8 cellular contexts compared by ENCODE assay signal in the genomic region with DNA sequence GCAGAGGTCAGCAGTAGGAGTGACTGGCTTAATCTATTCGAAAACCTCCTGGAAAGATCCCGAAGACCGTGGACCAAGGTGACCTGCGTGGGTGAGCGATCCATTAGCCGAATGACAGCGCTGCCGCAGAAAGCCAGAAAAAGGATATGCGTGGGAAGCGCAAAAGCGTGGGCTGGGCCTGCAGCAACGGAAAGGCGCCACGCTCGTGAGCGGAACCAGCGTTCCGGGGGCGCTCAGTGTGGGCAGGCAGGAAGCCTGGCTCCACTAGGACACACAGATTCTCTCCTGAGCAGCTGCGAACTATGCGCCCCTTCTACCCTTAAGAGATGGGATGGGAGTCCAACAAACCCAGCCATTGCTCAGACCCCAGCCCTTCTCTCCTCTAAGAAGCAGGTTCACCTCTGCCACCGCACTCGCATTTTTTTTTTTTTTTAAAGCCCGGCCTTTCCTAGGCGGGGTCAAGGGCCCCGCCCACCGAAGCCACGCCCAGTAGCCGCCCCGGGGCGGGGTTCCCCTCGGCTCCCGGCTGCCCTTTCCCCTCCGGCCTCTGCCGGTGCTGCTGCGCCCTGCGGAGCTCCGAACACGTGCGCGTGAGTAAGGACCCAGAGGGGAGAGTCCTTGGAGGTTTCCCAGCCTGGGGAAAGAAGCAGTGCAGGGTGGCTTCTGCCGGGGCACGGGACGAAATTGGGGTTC. TPM values are rescaled to one million over a fixed set of nuclear protein-coding genes. Genes with fewer than 3 reads are reported as not detected.
DNase-seq lines count a peak whose midpoint lies in the region; ATAC-seq and TF ChIP-seq lines count a peak whose summit lies in the region.

No MANE protein-coding gene starts in this region.

- peak overlapping the region; percentile 76 for H3K14ac ChIP-seq in trophoblast cell (ENCODE audit: low read length)

- TF ChIP-seq POLR2A in tibial nerve (IDR thresholded peaks at IDR 0.05), result peak in 1 of 2 donors; percentile 40

- peak; percentile 97 for ATAC-seq in Right ventricle myocardium superior (ENCODE audit: poor library complexity)

- H3K27me3 Mint-ChIP-seq in activated naive CD8-positive, alpha-beta T cell, result no peaks in the 10 kb centered on the region

- H3K4me1 ChIP-seq in SK-N-SH (ENCODE audit: control insufficient read depth in 1 of 2, insufficient read depth in 2 of 2, low read depth in 1 of 2, low read length in 1 of 2), result peaks cover 20 to 26% of the 10 kb centered on the region in 2 experiments; a peak in 2 of 4 replicates
- peaks cover 14 to 26% of the 10 kb centered on the region in 2 experiments for H3K4me1 ChIP-seq in trophoblast cell (ENCODE audit: control insufficient read depth in 1 of 2, insufficient read depth in 2 of 2, low read length in 2 of 2)
- H3K4me1 ChIP-seq in tibial nerve, result peaks cover 0 to 44% (median 17%) of the 10 kb centered on the region in 4 donors

- peak overlapping the region; percentile 89 for H2BK120ac ChIP-seq in trophoblast cell (ENCODE audit: insufficient read depth, low read length, poor library complexity)

- H4K8ac ChIP-seq in trophoblast cell (ENCODE audit: low read depth, low read length), result peak overlapping the region; percentile 58

- WGBS in SK-N-SH (ENCODE audit: low lambda C conversion rate), result 4% methylated on average over 32 of the region's 44 CpGs
- WGBS in trophoblast cell (ENCODE audit: extremely low coverage, insufficient coverage, insufficient read length), result no CpG with 5 or more reads among the region's 44 CpGs
- 0 to 1% methylated on average over 35 to 43 of the region's 44 CpGs for WGBS in tibial nerve, 2 donors

- no peaks in the 10 kb centered on the region for H3K9me3 Mint-ChIP-seq in activated naive CD8-positive, alpha-beta T cell (ENCODE audit: low read depth)

- peak overlapping the region; percentile 86 for H2AFZ ChIP-seq in SK-N-SH (ENCODE audit: low read depth)
- peak overlapping the region; percentile 82 for H2AFZ ChIP-seq in trophoblast cell (ENCODE audit: insufficient read depth, low read length, poor library complexity)

- CTCF ChIA-PET in SK-N-SH (lab: Yijun Ruan, JAX), result interaction anchor here (0.7 to 2.6 kb wide), 3 partner anchors 11 to 632 kb away, joined by 3 to 11 read pairs (median 3); no protein-coding TSS in a partner anchor

- H3K4me1 Mint-ChIP-seq in activated naive CD8-positive, alpha-beta T cell (ENCODE audit: low read depth), result peaks cover 52% of the 10 kb centered on the region

- H3K4me3 Mint-ChIP-seq in activated naive CD8-positive, alpha-beta T cell, result peak overlapping the region; percentile 95

- H3K79me2 ChIP-seq in SK-N-SH (ENCODE audit: insufficient read depth) (peaks cover 36% of the 10 kb centered on the region), trophoblast cell (ENCODE audit: control insufficient read depth, insufficient read depth, low read length, poor library complexity) (peaks cover 5% of the 10 kb centered on the region)

- H3K27ac ChIP-seq in SK-N-SH (ENCODE audit: low read depth in 2 of 2, low read length in 1 of 2), result peak overlapping the region; percentile 63 to 64; a peak in 3 of 4 replicates
- no peak overlapping the region for H3K27ac ChIP-seq in trophoblast cell (ENCODE audit: low read depth, low read length)
- peak overlapping the region; percentile 51 to 86 (median 76) for H3K27ac ChIP-seq in tibial nerve

- H4K91ac ChIP-seq in trophoblast cell (ENCODE audit: low read depth, low read length), result peak overlapping the region; percentile 71

- peaks cover 17 to 34% of the 10 kb centered on the region in 2 experiments for H3K36me3 ChIP-seq in SK-N-SH (replicated peaks in 1 of 2; ENCODE audit: control insufficient read depth in 1 of 2, insufficient read depth in 2 of 2, low read length in 1 of 2)
- H3K36me3 ChIP-seq in trophoblast cell (ENCODE audit: control insufficient read depth in 1 of 2, insufficient read depth in 2 of 2, low read length in 2 of 2), result peaks cover 2 to 8% of the 10 kb centered on the region in 2 experiments
- peaks cover 0 to 15% (median 0%) of the 10 kb centered on the region in 3 donors for H3K36me3 ChIP-seq in tibial nerve

- peak overlapping the region; percentile 81 for H4K12ac ChIP-seq in trophoblast cell (ENCODE audit: low read depth, low read length)

- peaks cover 8% of the 10 kb centered on the region for H3K79me1 ChIP-seq in trophoblast cell (ENCODE audit: low read length)

- peak overlapping the region; percentile 89 for H3K4ac ChIP-seq in trophoblast cell (ENCODE audit: low read depth, low read length)

- POLR2A ChIA-PET in SK-N-SH (lab: Yijun Ruan, JAX), result interaction anchor here (0.7 to 1.9 kb wide), 7 partner anchors 20 to 698 kb away, joined by 3 to 9 read pairs (median 3); a partner anchor contains a TSS

- H3K27ac Mint-ChIP-seq in activated naive CD8-positive, alpha-beta T cell, result peak overlapping the region; percentile 96

- H3K27me3 ChIP-seq in SK-N-SH (ENCODE audit: insufficient read depth) (no peaks in the 10 kb centered on the region), trophoblast cell (ENCODE audit: insufficient read depth, low read length) (no peaks in the 10 kb centered on the region), tibial nerve (no peaks in the 10 kb centered on the region)

- H3K36me3 Mint-ChIP-seq in activated naive CD8-positive, alpha-beta T cell, result peaks cover 18% of the 10 kb centered on the region

- peak overlapping the region; percentile 66 for H2AK5ac ChIP-seq in trophoblast cell (ENCODE audit: low read length)

- H3K4me3 ChIP-seq in LNCaP clone FGC (ENCODE audit: low read depth, low read length) (peak overlapping the region; percentile 98), SK-N-SH (ENCODE audit: low read depth in 2 of 2, low read length in 1 of 2) (peak overlapping the region; percentile 61 to 69), trophoblast cell (ENCODE audit: low read depth, low read length) (peak overlapping the region; percentile 74), tibial nerve (peak overlapping the region; percentile 39 to 71 (median 62))

- H3K9ac ChIP-seq in SK-N-SH (peak overlapping the region; percentile 76), trophoblast cell (ENCODE audit: low read length) (peak overlapping the region; percentile 78)

- TF ChIP-seq CTCF in LNCaP clone FGC (IDR thresholded peaks at IDR 0.05; ENCODE audit: control insufficient read depth, extremely low read depth, insufficient read depth), result no peak
- TF ChIP-seq CTCF in SK-N-SH (IDR thresholded peaks at IDR 0.05), result 0 out of 2 replicates have a peak, but pooled peaks have one; percentile 6
- TF ChIP-seq CTCF in tibial nerve (IDR thresholded peaks at IDR 0.05), result peak in 4 of 5 experiments; percentile 9 to 58 (median 32)

- H4K20me1 ChIP-seq in SK-N-SH (ENCODE audit: insufficient read depth), result peaks cover 4% of the 10 kb centered on the region; the same call in 1 of the 2 replicates

- TF ChIP-seq RAD21 in SK-N-SH (IDR thresholded peaks at IDR 0.05; ENCODE audit: low read length), result no peak

- intact Hi-C loops in Right ventricle myocardium superior (cut with DNase I), result no loop called here

- peaks cover 26% of the 10 kb centered on the region for H3F3A ChIP-seq in SK-N-SH (replicated peaks; ENCODE audit: insufficient read depth)

- H3K9me3 ChIP-seq in SK-N-SH (no peaks in the 10 kb centered on the region), trophoblast cell (ENCODE audit: insufficient read depth, low read depth, low read length) (no peaks in the 10 kb centered on the region), tibial nerve (no peaks in the 10 kb centered on the region)

- no peak for TF ChIP-seq EP300 in SK-N-SH (IDR thresholded peaks at IDR 0.05; ENCODE audit: borderline replicate concordance in 1 of 2, low read depth in 1 of 2, low read length in 1 of 2)
- peak; percentile 39 to 69 for TF ChIP-seq EP300 in tibial nerve (IDR thresholded peaks at IDR 0.05)

- peak overlapping the region; percentile 26 for H2BK12ac ChIP-seq in trophoblast cell (ENCODE audit: low read length)

- no peaks in the 10 kb centered on the region for H3K9me2 ChIP-seq in SK-N-SH

- H3K18ac ChIP-seq in trophoblast cell (ENCODE audit: low read length), result peak overlapping the region; percentile 47

- DNase-seq in GM04504 (ENCODE audit: low read depth), result peak; percentile 59
- DNase-seq in H4 (ENCODE audit: low spot score), result peak; percentile 78
- DNase-seq in LNCaP clone FGC (ENCODE audit: low read depth), result no peak
- DNase-seq in SK-N-SH, result peak; percentile 97
- DNase-seq in Right ventricle myocardium superior, result peak; percentile 92
- peak; percentile 96 to 98 for DNase-seq in trophoblast cell
- DNase-seq in tibial nerve (ENCODE audit: low spot score in 2 of 2), result peak; percentile 61 to 75

- peak overlapping the region; percentile 18 for H2BK5ac ChIP-seq in trophoblast cell (ENCODE audit: low read depth, low read length, poor library complexity)

- H3K4me2 ChIP-seq in SK-N-SH (peak overlapping the region; percentile 89), trophoblast cell (ENCODE audit: low read length) (peak overlapping the region; percentile 93)

- no peak overlapping the region for H3K23ac ChIP-seq in trophoblast cell (ENCODE audit: low read length)

TF ChIP-seq in SK-N-SH, 30 proteins besides CTCF, POLR2A, EP300 and RAD21 (continues in another document):
- TF ChIP-seq, protein P1, sequence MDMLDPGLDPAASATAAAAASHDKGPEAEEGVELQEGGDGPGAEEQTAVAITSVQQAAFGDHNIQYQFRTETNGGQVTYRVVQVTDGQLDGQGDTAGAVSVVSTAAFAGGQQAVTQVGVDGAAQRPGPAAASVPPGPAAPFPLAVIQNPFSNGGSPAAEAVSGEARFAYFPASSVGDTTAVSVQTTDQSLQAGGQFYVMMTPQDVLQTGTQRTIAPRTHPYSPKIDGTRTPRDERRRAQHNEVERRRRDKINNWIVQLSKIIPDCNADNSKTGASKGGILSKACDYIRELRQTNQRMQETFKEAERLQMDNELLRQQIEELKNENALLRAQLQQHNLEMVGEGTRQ (IDR thresholded peaks at IDR 0.05; ENCODE audit: borderline replicate concordance, low read depth, low read length), result no peak
- TF ChIP-seq TAF1 (IDR thresholded peaks at IDR 0.05; ENCODE audit: borderline replicate concordance, low read depth, low read length) (peak; percentile 98), YY1 (IDR thresholded peaks at IDR 0.05; ENCODE audit: low read depth) (no peak), RCOR1 (IDR thresholded peaks at IDR 0.05; ENCODE audit: low read length) (no peak), TEAD4 (IDR thresholded peaks at IDR 0.05; ENCODE audit: borderline replicate concordance, insufficient read depth) (no peak), EZH2phosphoT487 (IDR thresholded peaks at IDR 0.05; ENCODE audit: borderline replicate concordance, low read depth) (no peak), ELF1 (IDR thresholded peaks at IDR 0.05) (no peak), RFX5 (IDR thresholded peaks at IDR 0.05; ENCODE audit: low read length) (peak; percentile 22; the same call in 1 of the 2 replicates)

RNA-seq across cellular contexts. Expression of a gene that starts 19.8 kb away (rescaled TPM):
- 241 and 248 TPM in 2 replicates for total RNA-seq in H4 (2014; rRNA removed; shearing (Covaris generic))
- 40.4 and 63.6 TPM in 2 replicates for polyA plus RNA-seq in SK-N-SH (2012; rRNA removed)
- polyA plus RNA-seq in SK-N-SH (2012; cell fraction: cytosol; rRNA removed), result 56.7 and 71.8 TPM in 2 replicates
- polyA plus RNA-seq in SK-N-SH (2012; cell fraction: nucleus; rRNA removed), result 40.2 and 90.8 TPM in 2 replicates
- total RNA-seq in Right ventricle myocardium superior, result 111 TPM
- 164 and 185 TPM in 2 replicates for polyA plus RNA-seq in trophoblast cell (2013)
- 100 to 1,000 TPM; 147 to 231 (median 196) TPM for total RNA-seq in tibial nerve
